Comparison of ENCODE assay signal across 38 cellular contexts in genomic region chr12:117241697-117242096, GRCh38.
"Had no signal": no experiment of that assay in that cellular context is flagged by ENCODE, and none has a peak within 500 bp of the region (broad histone marks: within the 10 kb centered on the region; RNA-seq: fewer than 3 reads in every experiment).

No MANE protein-coding gene starts in this region.

- H3K9me3 ChIP-seq: adrenal gland, ascending aorta, body of pancreas, breast epithelium had no signal

- DNase-seq: activated effector memory CD4-positive, alpha-beta T cell treated with anti-CD3 and anti-CD28 coated beads, Interleukin-2, amount 50 U/mL, for 16 hours; activated effector memory CD4-positive, alpha-beta T cell treated with Interleukin-2 at 50 U/mL for 16 hours; activated gamma-delta T cell; activated gamma-delta T cell treated with Interleukin-2 at 50 U/mL for 16 hours; activated naive CD4-positive, alpha-beta T cell; activated naive CD4-positive, alpha-beta T cell treated with anti-CD3 and anti-CD28 coated beads for 36 hours; activated naive CD4-positive, alpha-beta T cell treated with anti-CD3 and anti-CD28 coated beads, Interleukin-2, amount 10 ng/mL, durations not matched to agents 7 days and 5 days; activated naive CD4-positive, alpha-beta T cell treated with anti-CD3 and anti-CD28 coated beads, Interleukin-2, amount 50 U/mL, for 16 hours; activated naive CD4-positive, alpha-beta T cell treated with Interleukin-2 at 50 U/mL for 16 hours; activated naive CD8-positive, alpha-beta T cell treated with anti-CD3 and anti-CD28 coated beads for 36 hours; activated naive CD8-positive, alpha-beta T cell treated with anti-CD3 and anti-CD28 coated beads, Interleukin-2, amount 10 ng/mL, durations not matched to agents 7 days and 5 days; activated naive CD8-positive, alpha-beta T cell treated with anti-CD3 and anti-CD28 coated beads, Interleukin-2, amount 50 U/mL, for 24 hours; activated T-cell treated with anti-CD3 and anti-CD28 coated beads, Interleukin-2, amount 50 U/mL, for 1 hour; activated T-cell treated with anti-CD3 and anti-CD28 coated beads, Interleukin-2, amount 50 U/mL, for 24 hours; activated T-cell treated with anti-CD3 and anti-CD28 coated beads, Interleukin-2, amount 50 U/mL, for 4 hours; activated T-cell treated with anti-CD3 and anti-CD28 coated beads, Interleukin-2, amount 50 U/mL, for 48 hours; activated T-cell treated with anti-CD3 and anti-CD28 coated beads, Interleukin-2, amount 50 U/mL, for 72 hours; adrenal gland; amniotic stem cell; amygdala; anterior cingulate cortex; aorta; body of pancreas; brain microvascular endothelial cell; caudate nucleus; central memory CD4-positive, alpha-beta T cell; cerebellar nuclear complex had no signal

- H3K27me3 ChIP-seq: adrenal gland, ascending aorta, body of pancreas, brain microvascular endothelial cell, breast epithelium, cardiac muscle cell had no signal

- H3K4me1 ChIP-seq: adrenal gland, ascending aorta, breast epithelium had no signal

- H3K27me3 Mint-ChIP-seq: activated naive CD8-positive, alpha-beta T cell treated with anti-CD3 and anti-CD28 coated beads, Interleukin-2, amount 10 ng/mL, durations not matched to agents 7 days and 5 days had no signal

- H3K4me3 ChIP-seq: adrenal gland, ascending aorta, body of pancreas, breast epithelium, cardiac muscle cell had no signal

- H3K36me3 Mint-ChIP-seq: activated naive CD4-positive, alpha-beta T cell treated with anti-CD3 and anti-CD28 coated beads, Interleukin-2, amount 10 ng/mL, durations not matched to agents 7 days and 5 days; activated naive CD4-positive, alpha-beta T cell treated with anti-CD3 and anti-CD28 coated beads, Interleukin-2, amount 50 U/mL, for 24 hours; activated naive CD4-positive, alpha-beta T cell treated with anti-CD3 and anti-CD28 coated beads, Interleukin-2, amount 50 U/mL, for 72 hours; activated naive CD8-positive, alpha-beta T cell; activated naive CD8-positive, alpha-beta T cell treated with anti-CD3 and anti-CD28 coated beads for 36 hours; activated naive CD8-positive, alpha-beta T cell treated with anti-CD3 and anti-CD28 coated beads, Interleukin-2, amount 10 ng/mL, durations not matched to agents 7 days and 5 days; brain had no signal

- ATAC-seq: activated naive CD4-positive, alpha-beta T cell treated with anti-CD3 and anti-CD28 coated beads, Interleukin-2, amount 50 U/mL, for 72 hours; activated naive CD8-positive, alpha-beta T cell treated with anti-CD3 and anti-CD28 coated beads, Interleukin-2, amount 50 U/mL, for 24 hours; activated T-cell treated with anti-CD3 and anti-CD28 coated beads, Interleukin-2, amount 50 U/mL, for 4 hours; activated T-cell treated with anti-CD3 and anti-CD28 coated beads, Interleukin-2, amount 50 U/mL, for 72 hours; activated T-helper 17 cell treated with anti-CD3 and anti-CD28 coated beads, Interleukin-2, amount 50 U/mL, for 72 hours; body of pancreas had no signal

- H3K4me1 Mint-ChIP-seq: activated naive CD4-positive, alpha-beta T cell treated with anti-CD3 and anti-CD28 coated beads, Interleukin-2, amount 10 ng/mL, durations not matched to agents 7 days and 5 days; activated naive CD4-positive, alpha-beta T cell treated with anti-CD3 and anti-CD28 coated beads, Interleukin-2, amount 50 U/mL, for 24 hours; activated naive CD8-positive, alpha-beta T cell treated with anti-CD3 and anti-CD28 coated beads for 36 hours; activated naive CD8-positive, alpha-beta T cell treated with anti-CD3 and anti-CD28 coated beads, Interleukin-2, amount 10 ng/mL, durations not matched to agents 7 days and 5 days; activated naive CD8-positive, alpha-beta T cell treated with anti-CD3 and anti-CD28 coated beads, Interleukin-2, amount 50 U/mL, for 24 hours; activated T-helper 17 cell treated with anti-CD3 and anti-CD28 coated beads, Interleukin-2, amount 50 U/mL, for 72 hours; central memory CD8-positive, alpha-beta T cell had no signal

- H3K27ac ChIP-seq: adrenal gland, ascending aorta, body of pancreas, brain microvascular endothelial cell, breast epithelium, cardiac muscle cell had no signal

- H3K36me3 ChIP-seq: adrenal gland, ascending aorta, brain microvascular endothelial cell, breast epithelium, cardiac muscle cell had no signal

- H3K9me3 Mint-ChIP-seq: activated naive CD4-positive, alpha-beta T cell treated with anti-CD3 and anti-CD28 coated beads for 36 hours; activated naive CD4-positive, alpha-beta T cell treated with anti-CD3 and anti-CD28 coated beads, Interleukin-2, amount 10 ng/mL, durations not matched to agents 7 days and 5 days; activated naive CD4-positive, alpha-beta T cell treated with anti-CD3 and anti-CD28 coated beads, Interleukin-2, amount 50 U/mL, for 24 hours; activated naive CD8-positive, alpha-beta T cell treated with anti-CD3 and anti-CD28 coated beads, Interleukin-2, amount 50 U/mL, for 24 hours; activated T-cell treated with anti-CD3 and anti-CD28 coated beads, Interleukin-2, amount 50 U/mL, for 24 hours; activated T-cell treated with anti-CD3 and anti-CD28 coated beads, Interleukin-2, amount 50 U/mL, for 4 hours; activated T-cell treated with anti-CD3 and anti-CD28 coated beads, Interleukin-2, amount 50 U/mL, for 72 hours; activated T-helper 1 cell treated with anti-CD3 and anti-CD28 coated beads, Interleukin-12 subunit alpha, Interleukin-12 subunit beta, Interleukin-2, Interleukin-4 antibody, amounts not matched to agents 30 ng/mL and 10 ng/mL and 1 ng/mL, durations not matched to agents 14 hours and 24 hours and 36 hours; activated T-helper 17 cell treated with anti-CD3 and anti-CD28 coated beads, Interleukin-2, amount 50 U/mL, for 72 hours; activated T-helper 2 cell treated with anti-CD3 and anti-CD28 coated beads, Interferon-gamma antibody, Interleukin-2, Interleukin-4, amounts not matched to agents 10 μg/mL and 5 μg/mL and 100 μg/mL, durations not matched to agents 14 hours and 24 hours and 36 hours; central memory CD8-positive, alpha-beta T cell had no signal

- H3K27ac Mint-ChIP-seq: activated naive CD4-positive, alpha-beta T cell treated with anti-CD3 and anti-CD28 coated beads for 36 hours; activated naive CD4-positive, alpha-beta T cell treated with anti-CD3 and anti-CD28 coated beads, Interleukin-2, amount 10 ng/mL, durations not matched to agents 7 days and 5 days; activated naive CD4-positive, alpha-beta T cell treated with anti-CD3 and anti-CD28 coated beads, Interleukin-2, amount 50 U/mL, for 24 hours; activated naive CD4-positive, alpha-beta T cell treated with anti-CD3 and anti-CD28 coated beads, Interleukin-2, amount 50 U/mL, for 72 hours; activated naive CD8-positive, alpha-beta T cell; activated naive CD8-positive, alpha-beta T cell treated with anti-CD3 and anti-CD28 coated beads for 36 hours; activated naive CD8-positive, alpha-beta T cell treated with anti-CD3 and anti-CD28 coated beads, Interleukin-2, amount 10 ng/mL, durations not matched to agents 7 days and 5 days; activated naive CD8-positive, alpha-beta T cell treated with anti-CD3 and anti-CD28 coated beads, Interleukin-2, amount 50 U/mL, for 24 hours; activated T-cell treated with anti-CD3 and anti-CD28 coated beads, Interleukin-2, amount 50 U/mL, for 24 hours; activated T-cell treated with anti-CD3 and anti-CD28 coated beads, Interleukin-2, amount 50 U/mL, for 72 hours; activated T-helper 1 cell treated with anti-CD3 and anti-CD28 coated beads, Interleukin-12 subunit alpha, Interleukin-12 subunit beta, Interleukin-2, Interleukin-4 antibody, amounts not matched to agents 30 ng/mL and 10 ng/mL and 1 ng/mL, durations not matched to agents 14 hours and 24 hours and 36 hours; activated T-helper 17 cell treated with anti-CD3 and anti-CD28 coated beads, Interleukin-2, amount 50 U/mL, for 72 hours; activated T-helper 2 cell treated with anti-CD3 and anti-CD28 coated beads, Interferon-gamma antibody, Interleukin-2, Interleukin-4, amounts not matched to agents 10 μg/mL and 5 μg/mL and 100 μg/mL, durations not matched to agents 14 hours and 24 hours and 36 hours; brain had no signal

- H3K4me3 Mint-ChIP-seq: activated naive CD4-positive, alpha-beta T cell treated with anti-CD3 and anti-CD28 coated beads for 36 hours; activated naive CD4-positive, alpha-beta T cell treated with anti-CD3 and anti-CD28 coated beads, Interleukin-2, amount 10 ng/mL, durations not matched to agents 7 days and 5 days; activated naive CD4-positive, alpha-beta T cell treated with anti-CD3 and anti-CD28 coated beads, Interleukin-2, amount 50 U/mL, for 24 hours; activated naive CD8-positive, alpha-beta T cell; activated naive CD8-positive, alpha-beta T cell treated with anti-CD3 and anti-CD28 coated beads for 36 hours; activated naive CD8-positive, alpha-beta T cell treated with anti-CD3 and anti-CD28 coated beads, Interleukin-2, amount 10 ng/mL, durations not matched to agents 7 days and 5 days; activated naive CD8-positive, alpha-beta T cell treated with anti-CD3 and anti-CD28 coated beads, Interleukin-2, amount 50 U/mL, for 24 hours; activated T-cell treated with anti-CD3 and anti-CD28 coated beads, Interleukin-2, amount 50 U/mL, for 24 hours; activated T-cell treated with anti-CD3 and anti-CD28 coated beads, Interleukin-2, amount 50 U/mL, for 4 hours; activated T-cell treated with anti-CD3 and anti-CD28 coated beads, Interleukin-2, amount 50 U/mL, for 72 hours; activated T-helper 1 cell treated with anti-CD3 and anti-CD28 coated beads, Interleukin-12 subunit alpha, Interleukin-12 subunit beta, Interleukin-2, Interleukin-4 antibody, amounts not matched to agents 30 ng/mL and 10 ng/mL and 1 ng/mL, durations not matched to agents 14 hours and 24 hours and 36 hours; activated T-helper 17 cell treated with anti-CD3 and anti-CD28 coated beads, Interleukin-2, amount 50 U/mL, for 72 hours; brain; central memory CD8-positive, alpha-beta T cell had no signal
